ENCODE assay signal across 1 cellular context in the genomic region with DNA sequence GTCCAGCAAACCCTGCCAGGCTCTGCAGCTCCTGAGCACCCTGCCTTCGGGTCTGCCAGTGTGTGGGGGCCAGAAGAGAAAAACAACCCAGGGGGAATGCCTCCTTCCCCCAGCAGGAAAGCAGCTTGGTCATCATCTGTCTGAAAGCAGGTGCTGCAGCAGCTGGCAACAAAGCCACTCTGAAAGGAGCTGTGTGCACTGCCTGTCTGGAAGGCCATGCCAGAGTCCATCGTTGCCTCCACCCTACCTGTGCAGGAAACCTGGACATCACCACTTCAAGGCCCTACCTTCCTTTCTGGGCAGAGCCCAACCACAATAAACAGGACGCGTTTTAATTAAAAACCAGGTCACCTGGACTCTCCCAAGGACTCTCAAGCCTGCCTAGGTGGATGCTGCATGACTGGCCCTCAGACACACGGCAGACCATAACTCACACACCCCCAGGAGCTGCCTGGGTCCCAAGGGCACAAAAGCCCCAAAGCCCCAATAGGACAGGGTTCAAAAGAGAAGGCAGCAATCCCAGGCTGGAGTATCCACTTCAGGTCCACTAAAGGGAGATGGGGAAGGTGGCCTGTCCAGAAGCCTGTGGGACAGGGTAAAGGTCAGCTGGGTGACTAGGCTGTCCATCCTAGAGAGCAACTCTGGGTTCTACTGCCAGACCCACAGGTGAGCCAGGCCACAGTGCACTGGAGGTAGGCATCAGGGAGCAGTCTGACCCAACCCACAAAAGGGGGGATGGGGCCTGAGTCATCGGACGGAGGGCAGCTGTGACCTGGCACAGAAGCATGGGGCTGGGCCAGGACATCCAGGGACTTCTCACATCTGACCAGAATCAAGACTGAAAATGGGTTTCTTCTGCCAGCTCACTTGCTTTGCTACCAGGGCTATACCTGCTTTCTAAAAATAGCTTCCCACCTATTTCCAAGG.
TF ChIP-seq lines count a peak whose summit lies in the region.

No MANE protein-coding gene starts in this region.

TF ChIP-seq in HCT116, 20 proteins besides CTCF, POLR2A, EP300 and RAD21 (continued from another document):
- TF ChIP-seq JUND (IDR thresholded peaks at IDR 0.05) (peak; percentile 76), SRF (IDR thresholded peaks at IDR 0.05; ENCODE audit: low read depth) (0 out of 2 replicates have a peak, but pooled peaks have one; percentile 28), SP1 (IDR thresholded peaks at IDR 0.05; ENCODE audit: low read depth) (peak; percentile 65)
TF ChIP-seq in HCT116: peak in this region for 7.
